In genomic region chr16:79601978-79602609, GRCh38 we compare ENCODE assay signal across 7 cellular contexts. TPM values are rescaled to one million over a fixed set of nuclear protein-coding genes. Genes with fewer than 3 reads are reported as not detected.
A peak's percentile ranks its signal among the peaks of the same experiment; 100 is the strongest.
DNase-seq lines count a peak whose midpoint lies in the region; ATAC-seq and TF ChIP-seq lines count a peak whose summit lies in the region.

No MANE protein-coding gene starts in this region.

- no peak for ATAC-seq in HG02571 (IDR thresholded peaks at IDR 0.05; ENCODE audit: unreplicated experiment)

- no peaks in the 10 kb centered on the region for H3K9me3 ChIP-seq in smooth muscle cell (replicated peaks; ENCODE audit: low read depth)

- H3K9ac ChIP-seq in smooth muscle cell (ENCODE audit: low read depth): peak overlapping the region; percentile 79

- TF ChIP-seq CTCF in GM12873 (IDR thresholded peaks at IDR 0.05; ENCODE audit: insufficient read depth, low read depth, low read length, missing control alignments) (peak; percentile 75), VCaP (conservative IDR thresholded peaks at IDR 0.05) (peak; percentile 71), smooth muscle cell (IDR thresholded peaks at IDR 0.05; ENCODE audit: borderline replicate concordance, insufficient read depth, poor library complexity, severe bottlenecking) (peak; percentile 74)

- peaks cover 21% of the 10 kb centered on the region for H4K20me1 ChIP-seq in smooth muscle cell (ENCODE audit: low read depth)

- peaks cover 11% of the 10 kb centered on the region for H3F3A ChIP-seq in smooth muscle cell (ENCODE audit: low read depth)

- H3K27ac ChIP-seq in VCaP: peak overlapping the region; percentile 64
- peak overlapping the region; percentile 98 for H3K27ac ChIP-seq in caudate nucleus (ENCODE audit: low read depth, low read length)
- H3K27ac ChIP-seq in smooth muscle cell (ENCODE audit: low read depth): peak overlapping the region; percentile 84

- peak overlapping the region; percentile 83 for H2AFZ ChIP-seq in smooth muscle cell (ENCODE audit: low read depth)

- peak overlapping the region; percentile 94 for H3K4me2 ChIP-seq in smooth muscle cell

- H3K36me3 ChIP-seq in smooth muscle cell (ENCODE audit: low read depth): no peaks in the 10 kb centered on the region

- DNase-seq in NCI-H2029 (lab: John Stamatoyannopoulos, UW) (peak; percentile 53), caudate nucleus (lab: John Stamatoyannopoulos, UW) (peak in 52 of 61 donors; percentile 5 to 83 (median 61)), iris pigment epithelial cell (ENCODE audit: low read depth) (peak; percentile 68), smooth muscle cell (lab: John Stamatoyannopoulos, UW; ENCODE audit: unreplicated experiment) (peak; percentile 41)

- peak overlapping the region; percentile 83 for H3K4me3 ChIP-seq in smooth muscle cell

- peaks cover 24% of the 10 kb centered on the region for H3K4me1 ChIP-seq in smooth muscle cell (ENCODE audit: low read depth)

- H3K27me3 ChIP-seq in smooth muscle cell (ENCODE audit: low read depth): no peaks in the 10 kb centered on the region

- WGBS in smooth muscle cell (ENCODE audit: low lambda C conversion rate): 3% methylated on average over 15 of the region's 15 CpGs

- peaks cover 20% of the 10 kb centered on the region for H3K79me2 ChIP-seq in smooth muscle cell (ENCODE audit: low read depth)

RNA-seq across cellular contexts. Expression of gene MAF, which starts 1.6 kb away (rescaled TPM):
- 40.6 and 54.9 TPM in 2 replicates for total RNA-seq in smooth muscle cell
- polyA plus RNA-seq in smooth muscle cell: 19.1 and 22.2 TPM in 2 replicates
